Comparison of ENCODE assay signal across 1 cellular context in the genomic region with DNA sequence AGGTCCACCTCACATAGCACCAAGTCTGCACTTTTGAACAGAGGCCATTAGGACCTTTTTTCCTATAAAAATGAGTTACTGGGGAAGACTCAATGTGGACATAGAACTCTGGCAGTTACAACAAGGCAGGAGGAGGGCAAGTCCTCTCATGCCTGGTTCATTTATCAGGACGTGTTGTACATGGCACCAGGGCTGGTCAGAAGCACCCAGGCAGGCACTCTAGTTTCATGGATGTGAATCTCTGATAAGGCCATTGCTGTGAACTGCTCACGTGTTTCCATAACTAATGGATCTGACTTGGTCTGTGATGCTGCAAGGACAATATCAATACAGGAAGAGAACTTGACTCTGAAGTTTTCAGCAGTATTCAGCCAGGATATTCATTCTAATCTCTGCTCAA.
TF ChIP-seq lines count a peak whose summit lies in the region.

No MANE protein-coding gene starts in this region.

TF ChIP-seq in GM12878, 131 proteins besides CTCF, POLR2A, EP300 and RAD21 (continued from another document):
- TF ChIP-seq, protein P1, sequence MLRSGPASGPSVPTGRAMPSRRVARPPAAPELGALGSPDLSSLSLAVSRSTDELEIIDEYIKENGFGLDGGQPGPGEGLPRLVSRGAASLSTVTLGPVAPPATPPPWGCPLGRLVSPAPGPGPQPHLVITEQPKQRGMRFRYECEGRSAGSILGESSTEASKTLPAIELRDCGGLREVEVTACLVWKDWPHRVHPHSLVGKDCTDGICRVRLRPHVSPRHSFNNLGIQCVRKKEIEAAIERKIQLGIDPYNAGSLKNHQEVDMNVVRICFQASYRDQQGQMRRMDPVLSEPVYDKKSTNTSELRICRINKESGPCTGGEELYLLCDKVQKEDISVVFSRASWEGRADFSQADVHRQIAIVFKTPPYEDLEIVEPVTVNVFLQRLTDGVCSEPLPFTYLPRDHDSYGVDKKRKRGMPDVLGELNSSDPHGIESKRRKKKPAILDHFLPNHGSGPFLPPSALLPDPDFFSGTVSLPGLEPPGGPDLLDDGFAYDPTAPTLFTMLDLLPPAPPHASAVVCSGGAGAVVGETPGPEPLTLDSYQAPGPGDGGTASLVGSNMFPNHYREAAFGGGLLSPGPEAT (IDR thresholded peaks at IDR 0.05; ENCODE audit: low read depth): no peak
